ENCODE assay signal across 7 cellular contexts in the genomic region with DNA sequence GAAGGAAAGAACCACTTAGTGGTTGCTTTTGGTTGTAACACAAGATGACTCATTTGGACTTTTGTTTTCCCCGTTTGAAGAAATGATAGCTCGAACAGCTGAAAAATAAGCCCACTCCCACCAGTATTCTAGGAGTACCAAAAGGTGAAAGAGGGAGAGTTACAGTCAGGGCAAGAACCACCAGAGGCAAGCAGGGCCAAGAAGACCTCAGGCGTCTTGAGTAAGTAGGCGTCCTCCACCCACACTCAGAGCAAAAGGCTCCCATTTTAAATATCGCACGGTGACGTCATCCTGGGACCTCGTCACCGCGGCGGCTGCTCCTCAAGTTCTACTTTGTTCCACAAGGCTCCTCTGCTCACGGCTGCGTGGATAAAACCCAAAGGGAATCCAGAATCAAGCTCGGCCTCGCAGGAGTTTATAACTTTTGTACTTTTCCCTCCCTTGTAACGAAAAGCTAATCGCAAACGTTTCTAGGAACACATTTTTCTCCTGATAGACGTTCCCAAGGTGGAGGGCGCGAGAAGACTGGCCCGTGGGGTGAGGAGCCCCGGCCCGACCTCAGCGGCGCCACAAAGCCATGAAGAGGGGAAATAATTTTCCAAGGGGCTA. TPM values are rescaled to one million over a fixed set of nuclear protein-coding genes. Genes with fewer than 3 reads are reported as not detected.
DNase-seq lines count a peak whose midpoint lies in the region; ATAC-seq and TF ChIP-seq lines count a peak whose summit lies in the region.

No MANE protein-coding gene starts in this region.

- H3K27me3 ChIP-seq in brain microvascular endothelial cell (replicated peaks) (no peaks in the 10 kb centered on the region), iPS-20b (ENCODE audit: insufficient read depth, low read length) (peaks cover 19% of the 10 kb centered on the region), skeletal muscle satellite cell (ENCODE audit: control insufficient read depth, insufficient read depth, low read length) (no peaks in the 10 kb centered on the region)

- ATAC-seq in GM18499 (IDR thresholded peaks at IDR 0.05; ENCODE audit: insufficient read depth, unreplicated experiment) (peak; percentile 60), HG02763 (IDR thresholded peaks at IDR 0.05; ENCODE audit: unreplicated experiment) (peak; percentile 59)

- peak overlapping the region; percentile 90 for H3K4me2 ChIP-seq in skeletal muscle satellite cell (ENCODE audit: low read length)

- H3K36me3 ChIP-seq in brain microvascular endothelial cell (replicated peaks): peaks cover 3% of the 10 kb centered on the region
- H3K36me3 ChIP-seq in iPS-20b (ENCODE audit: insufficient read depth, low read depth, low read length): peaks cover 29% of the 10 kb centered on the region
- H3K36me3 ChIP-seq in skeletal muscle satellite cell (ENCODE audit: insufficient read depth, low read length): peaks cover 8% of the 10 kb centered on the region

- no peaks in the 10 kb centered on the region for H3K9me3 ChIP-seq in iPS-20b (ENCODE audit: insufficient read depth, low read depth, low read length)
- no peaks in the 10 kb centered on the region for H3K9me3 ChIP-seq in skeletal muscle satellite cell (replicated peaks; ENCODE audit: low read length)

- DNase-seq in NCI-H128 (lab: John Stamatoyannopoulos, UW; ENCODE audit: unreplicated experiment) (peak; percentile 17), UCSD-AML1 (lab: John Stamatoyannopoulos, UW; ENCODE audit: unreplicated experiment) (peak; percentile 74), brain microvascular endothelial cell (peak; percentile 90)

- H3K4me3 ChIP-seq in brain microvascular endothelial cell (ENCODE audit: low read depth, low read length): peak overlapping the region; percentile 87
- peak overlapping the region; percentile 82 for H3K4me3 ChIP-seq in iPS-20b (ENCODE audit: low read length)
- peak overlapping the region; percentile 73 for H3K4me3 ChIP-seq in skeletal muscle satellite cell (ENCODE audit: low read length)

- H3K4me1 ChIP-seq in iPS-20b (ENCODE audit: insufficient read depth, low read length): peaks cover 6% of the 10 kb centered on the region; the same call in 1 of the 2 replicates
- H3K4me1 ChIP-seq in skeletal muscle satellite cell (ENCODE audit: control insufficient read depth, insufficient read depth, low read length): peaks cover 7% of the 10 kb centered on the region

- H3K27ac ChIP-seq in brain microvascular endothelial cell: peak overlapping the region; percentile 85
- no peak overlapping the region for H3K27ac ChIP-seq in iPS-20b (ENCODE audit: low read length)

- peak; percentile 20 for TF ChIP-seq CTCF in brain microvascular endothelial cell (IDR thresholded peaks at IDR 0.05; ENCODE audit: low read depth, low read length, missing control alignments)

- H3K9ac ChIP-seq in iPS-20b (ENCODE audit: low read depth, low read length) (peak overlapping the region; percentile 91), skeletal muscle satellite cell (ENCODE audit: low read depth, low read length) (peak overlapping the region; percentile 93)

- in situ Hi-C loops in brain microvascular endothelial cell (cut with HindIII; ENCODE audit: low pct_ligation_motif_present, low sequenced_read_pairs): no loop called here

RNA-seq across cellular contexts. Expression of a gene that starts 1.2 kb away (rescaled TPM):
- total RNA-seq in skeletal muscle satellite cell (2012; rRNA removed): 29.1 and 31.7 TPM in 2 replicates

Comparison
In these comparisons a context has a peak if more than half of its experiments do, and no peak if none do; other contexts are left out.
1. DNase-seq: peak in every context shown above with its lines; median percentile 90 in brain microvascular endothelial cell; 74 in UCSD-AML1; 17 in NCI-H128.